12 cellular contexts compared by ENCODE assay signal in the genomic region with DNA sequence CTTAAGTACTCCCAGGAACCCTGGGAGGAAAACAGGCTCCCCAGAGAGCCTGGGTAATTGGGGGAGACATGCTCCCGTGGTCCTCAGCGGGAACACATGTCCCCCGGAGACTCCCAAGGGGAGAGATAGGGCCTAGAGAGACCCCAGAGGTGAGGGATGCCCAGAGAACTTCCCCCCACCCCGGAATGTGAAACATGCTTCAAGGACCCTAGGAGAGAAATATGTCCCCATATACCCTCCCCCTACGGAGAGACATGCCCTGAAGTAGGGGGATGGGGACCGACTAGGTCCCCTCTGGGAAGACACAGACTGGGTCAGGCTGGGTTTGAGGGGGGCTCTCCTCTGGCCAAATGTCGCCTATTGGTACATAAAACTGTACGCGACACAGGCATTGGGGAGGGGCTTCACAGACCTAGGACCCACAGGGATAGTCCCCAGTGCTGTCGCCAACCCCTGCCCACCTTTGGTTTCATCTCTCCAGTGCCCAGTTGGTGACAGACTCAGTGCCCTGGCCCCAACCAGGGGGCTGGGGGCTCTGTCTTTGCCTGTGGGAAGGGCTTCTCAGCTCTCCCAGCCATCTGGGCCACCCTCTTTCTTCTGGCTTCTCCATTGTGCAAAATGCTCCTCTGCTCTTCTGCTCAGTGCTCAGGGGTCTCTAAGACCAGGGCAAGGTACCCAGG. TPM values are rescaled to one million over a fixed set of nuclear protein-coding genes. Genes with fewer than 3 reads are reported as not detected.
DNase-seq lines count a peak whose midpoint lies in the region; ATAC-seq and TF ChIP-seq lines count a peak whose summit lies in the region.
"Had no signal": no experiment of that assay in that cellular context is flagged by ENCODE, and none has a peak within 500 bp of the region (broad histone marks: within the 10 kb centered on the region; RNA-seq: fewer than 3 reads in every experiment).

No MANE protein-coding gene starts in this region.

- peak overlapping the region; percentile 50 to 94 (median 89) for H3K27ac Mint-ChIP-seq in brain

- no peaks in the 10 kb centered on the region for H3K9me2 ChIP-seq in DOHH2 (replicated peaks; ENCODE audit: control insufficient read depth, low read length)

- no peaks in the 10 kb centered on the region for H3K36me3 ChIP-seq in DOHH2 (ENCODE audit: control insufficient read depth, low read length)
- no peaks in the 10 kb centered on the region for H3K36me3 ChIP-seq in muscle layer of duodenum (ENCODE audit: control insufficient read depth in 1 of 2, insufficient read depth in 2 of 2, low read length in 2 of 2)
- H3K36me3 ChIP-seq: brain microvascular endothelial cell had no signal

- H3K9me3 Mint-ChIP-seq in brain = no peaks in the 10 kb centered on the region

- DNase-seq in NCI-H226 (no peak), HT-29 (ENCODE audit: low spot score) (no peak), SW 1271 (lab: John Stamatoyannopoulos, UW) (no peak)
- DNase-seq: brain microvascular endothelial cell; DMS79; KG1; NK-92 treated with Interleukin-12 subunit alpha and Interleukin-12 subunit beta, amount 100 ng/mL, for 24 hours had no signal

- H3K27me3 ChIP-seq in DOHH2 (ENCODE audit: control insufficient read depth, low read length) (no peaks in the 10 kb centered on the region), muscle layer of duodenum (ENCODE audit: low read depth, low read length) (peaks cover 4% of the 10 kb centered on the region)
- H3K27me3 ChIP-seq: brain microvascular endothelial cell had no signal

- H3K4me3 Mint-ChIP-seq in brain = peak overlapping the region; percentile 76 to 86 (median 79)

- H3K36me3 Mint-ChIP-seq in brain = peaks cover 14% of the 10 kb centered on the region

- H3K4me1 ChIP-seq in DOHH2 (ENCODE audit: control insufficient read depth, low read length) (peaks cover 33% of the 10 kb centered on the region), muscle layer of duodenum (ENCODE audit: control insufficient read depth in 1 of 2, insufficient read depth in 2 of 2, low read length in 2 of 2) (peaks cover 8 to 9% of the 10 kb centered on the region in 2 donors)

- H3K4me3 ChIP-seq in DOHH2 (ENCODE audit: low read length) = no peak overlapping the region
- H3K4me3 ChIP-seq in muscle layer of duodenum (ENCODE audit: low read depth in 1 of 2, low read length in 2 of 2) = peak overlapping the region in 1 of 2 donors; percentile 40

- no peak for ATAC-seq in HG02981 (IDR thresholded peaks at IDR 0.05; ENCODE audit: unreplicated experiment)

- H3K79me2 ChIP-seq in DOHH2 (ENCODE audit: control insufficient read depth, low read length) = 0 out of 2 replicates have a peak, but pooled peaks cover 6% of the 10 kb centered on the region

- H3K9me3 ChIP-seq in DOHH2 (ENCODE audit: control insufficient read depth, insufficient read depth, low read length) (no peaks in the 10 kb centered on the region), muscle layer of duodenum (ENCODE audit: control insufficient read depth in 1 of 2, low read length in 2 of 2) (no peaks in the 10 kb centered on the region)

- peaks cover 2% of the 10 kb centered on the region; the same call in 1 of the 2 replicates for H3F3A ChIP-seq in DOHH2 (ENCODE audit: control insufficient read depth, insufficient read depth)

- peak overlapping the region; percentile 28; the same call in 1 of the 2 replicates for H3K4me2 ChIP-seq in DOHH2 (ENCODE audit: low read length)

- H3K4me1 Mint-ChIP-seq in brain = peaks cover 58% of the 10 kb centered on the region

- TF ChIP-seq CTCF in 22Rv1 (IDR thresholded peaks at IDR 0.05) = no peak
- no peak for TF ChIP-seq CTCF in DOHH2 (IDR thresholded peaks at IDR 0.05; ENCODE audit: low read depth, low read length, poor library complexity, severe bottlenecking)
- no peak for TF ChIP-seq CTCF in brain (conservative IDR thresholded peaks at IDR 0.05)

- no peaks in the 10 kb centered on the region for H4K20me1 ChIP-seq in DOHH2 (ENCODE audit: control insufficient read depth, insufficient read depth, low read depth, low read length)

- no peaks in the 10 kb centered on the region for H3K27me3 Mint-ChIP-seq in brain

- H3K27ac ChIP-seq in 22Rv1 (peak overlapping the region; percentile 100), DOHH2 (ENCODE audit: low read depth, low read length) (no peak overlapping the region), muscle layer of duodenum (ENCODE audit: low read length) (peak overlapping the region; percentile 56)
- H3K27ac ChIP-seq: brain microvascular endothelial cell had no signal

RNA-seq across cellular contexts. Expression of a gene that starts 26.9 kb away (rescaled TPM):
- 35.4 TPM for polyA plus RNA-seq in brain (ENCODE audit: insufficient read depth, low read depth, low replicate concordance)
- total RNA-seq in HT-29 (2014; rRNA removed; shearing (Covaris generic)) = 108 and 131 TPM in 2 replicates
